Comparison of ENCODE assay signal across 8 cellular contexts in genomic region chr12:121628037-121628436, GRCh38. TPM values are rescaled to one million over a fixed set of nuclear protein-coding genes. Genes with fewer than 3 reads are reported as not detected.
DNase-seq lines count a peak whose midpoint lies in the region; ATAC-seq and TF ChIP-seq lines count a peak whose summit lies in the region.

No MANE protein-coding gene starts in this region.

- peak overlapping the region; percentile 94 to 99 (median 98) for H3K27ac Mint-ChIP-seq in naive B cell

- H3K4me3 Mint-ChIP-seq in naive B cell: peak overlapping the region; percentile 92 to 100 (median 97)

- H3K27ac ChIP-seq in breast epithelium: peak overlapping the region; percentile 79 to 96

- no peaks in the 10 kb centered on the region for H3K27me3 Mint-ChIP-seq in naive B cell

- ATAC-seq in naive B cell (ENCODE audit: low read depth in 2 of 2) (no peak), HG03139 (IDR thresholded peaks at IDR 0.05; ENCODE audit: unreplicated experiment) (no peak), GM18517 (IDR thresholded peaks at IDR 0.05; ENCODE audit: unreplicated experiment) (no peak)

- H3K4me1 Mint-ChIP-seq in naive B cell: peaks cover 41 to 74% (median 69%) of the 10 kb centered on the region in 3 donors

- no peak for DNase-seq in BE2C
- DNase-seq in MG63: peak; percentile 22
- no peak for DNase-seq in breast epithelium (ENCODE audit: low spot score in 2 of 2)
- DNase-seq in naive B cell: no peak
- no peak for DNase-seq in NCI-H2029 treated with DMSO at 0.1 percent for 48 hours (lab: John Stamatoyannopoulos, UW)
- no peak for DNase-seq in OCI-M2 (lab: John Stamatoyannopoulos, UW; ENCODE audit: unreplicated experiment)

- H3K9me3 ChIP-seq in BE2C (no peaks in the 10 kb centered on the region), MG63 (no peaks in the 10 kb centered on the region), breast epithelium (no peaks in the 10 kb centered on the region)

- peak overlapping the region; percentile 61 for H3K4me3 ChIP-seq in BE2C (ENCODE audit: low read depth, low read length)
- H3K4me3 ChIP-seq in MG63: peak overlapping the region; percentile 74
- H3K4me3 ChIP-seq in breast epithelium: peak overlapping the region; percentile 62 to 73 (median 67)

- no peak for TF ChIP-seq POLR2A in breast epithelium (IDR thresholded peaks at IDR 0.05)

- intact Hi-C loops in breast epithelium (cut with DNase I; ENCODE audit: low total_unique reads): no loop called here

- TF ChIP-seq CTCF in BE2C (IDR thresholded peaks at IDR 0.05; ENCODE audit: low read depth, low read length) (no peak), breast epithelium (IDR thresholded peaks at IDR 0.05) (no peak)

- peaks cover 19% of the 10 kb centered on the region for H3K4me1 ChIP-seq in BE2C
- peaks cover 3% of the 10 kb centered on the region in 2 donors for H3K4me1 ChIP-seq in breast epithelium

- no peaks in the 10 kb centered on the region for H3K9me3 Mint-ChIP-seq in naive B cell

- no peaks in the 10 kb centered on the region for H3K27me3 ChIP-seq in BE2C
- H3K27me3 ChIP-seq in MG63: no peaks in the 10 kb centered on the region
- no peaks in the 10 kb centered on the region for H3K27me3 ChIP-seq in breast epithelium

- H3K36me3 ChIP-seq in BE2C: peaks cover 6% of the 10 kb centered on the region
- H3K36me3 ChIP-seq in MG63: peaks cover 21% of the 10 kb centered on the region
- H3K36me3 ChIP-seq in breast epithelium: no peaks in the 10 kb centered on the region

- H3K36me3 Mint-ChIP-seq in naive B cell: peaks cover 0 to 10% of the 10 kb centered on the region in 2 donors

RNA-seq across cellular contexts. Expression of gene ORAI1, which starts 1.7 kb away (rescaled TPM):
- 27.1 TPM for polyA plus RNA-seq in BE2C (2012; ENCODE audit: insufficient read depth, insufficient read length, low read depth)
- 5.9 and 15.9 TPM in 2 replicates for total RNA-seq in MG63 (2014; rRNA removed; shearing (Covaris generic); ENCODE audit: low replicate concordance)
- total RNA-seq in breast epithelium: 10 to 100 TPM in 1 of 3 donors, 1 to 10 TPM in 2; 6.0 to 12.5 (median 6.7) TPM
- 100 to 1,000 TPM; 130 to 190 (median 161) TPM for polyA plus RNA-seq in naive B cell (ENCODE audit: low read depth in 6 of 6)

RNA-seq across cellular contexts. Expression of gene MORN3, which starts 41.4 kb away (rescaled TPM):
- polyA plus RNA-seq in BE2C (2012; ENCODE audit: insufficient read depth, insufficient read length, low read depth): 0.45 TPM
- total RNA-seq in MG63 (2014; rRNA removed; shearing (Covaris generic); ENCODE audit: low replicate concordance): not detected in 2 replicates
- total RNA-seq in breast epithelium: 1 to 10 TPM in 1 of 3 donors, under 1 TPM in 1, not detected in 1; 0.29 to 2.0 TPM
- polyA plus RNA-seq in naive B cell (ENCODE audit: low read depth in 6 of 6): under 1 TPM in 5 of 6 donors, not detected in 1; 0.17 to 0.72 (median 0.28) TPM

RNA-seq across cellular contexts. Expression of gene KDM2B, which starts 47.2 kb away (rescaled TPM):
- polyA plus RNA-seq in BE2C (2012; ENCODE audit: insufficient read depth, insufficient read length, low read depth): 53.2 TPM
- total RNA-seq in MG63 (2014; rRNA removed; shearing (Covaris generic); ENCODE audit: low replicate concordance): 18.1 and 30.1 TPM in 2 replicates
- 10 to 100 TPM; 12.3 to 26.8 (median 16.7) TPM for total RNA-seq in breast epithelium
- 10 to 100 TPM; 25.5 to 46.5 (median 31.0) TPM for polyA plus RNA-seq in naive B cell (ENCODE audit: low read depth in 6 of 6)
